ENCODE assay signal across 24 cellular contexts in the genomic region with DNA sequence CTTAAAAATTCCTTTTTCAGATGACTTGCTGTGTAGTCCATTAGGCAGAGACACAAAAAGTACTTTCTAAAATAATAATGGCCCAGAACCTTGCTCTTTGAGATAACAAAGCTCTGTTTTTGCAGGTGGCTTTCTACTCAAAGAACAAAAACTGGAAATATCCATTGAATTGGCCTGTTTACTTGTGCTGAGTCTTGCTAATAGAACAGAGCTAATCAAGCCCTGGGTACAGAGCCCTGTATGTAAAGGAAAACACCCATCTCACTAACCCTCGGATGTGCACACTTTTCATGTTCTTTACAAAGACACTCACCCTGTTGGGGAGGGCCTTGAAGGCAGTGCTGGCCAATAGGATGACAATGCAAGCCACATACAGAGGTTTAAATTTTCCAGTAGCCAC. TPM values are rescaled to one million over a fixed set of nuclear protein-coding genes. Genes with fewer than 3 reads are reported as not detected.
"Had no signal": no experiment of that assay in that cellular context is flagged by ENCODE, and none has a peak within 500 bp of the region (broad histone marks: within the 10 kb centered on the region; RNA-seq: fewer than 3 reads in every experiment).

No MANE protein-coding gene starts in this region.

- H3K36me3 ChIP-seq: colonic mucosa, esophagus muscularis mucosa, right lobe of liver, upper lobe of left lung, vagina had no signal

- H3K27ac ChIP-seq: colonic mucosa, esophagus muscularis mucosa, foreskin keratinocyte, right lobe of liver, skin epidermis, upper lobe of left lung, vagina had no signal

- H3K4me1 ChIP-seq: colonic mucosa, esophagus muscularis mucosa, foreskin keratinocyte, right lobe of liver, upper lobe of left lung had no signal

- H3K4me3 ChIP-seq: colonic mucosa, esophagus muscularis mucosa, right lobe of liver, skin epidermis, upper lobe of left lung, vagina had no signal

- H3K9me3 ChIP-seq: colonic mucosa, esophagus muscularis mucosa, right lobe of liver, upper lobe of left lung, vagina had no signal

- ATAC-seq: activated naive CD4-positive, alpha-beta T cell treated with anti-CD3 and anti-CD28 coated beads, Interleukin-2, amount 50 U/mL, for 72 hours; activated T-helper 17 cell treated with anti-CD3 and anti-CD28 coated beads, Interleukin-2, amount 50 U/mL, for 72 hours; effector memory CD8-positive, alpha-beta T cell; foreskin keratinocyte; right lobe of liver; stimulated activated memory B cell treated with anti-CD40 and anti-IgM and Interleukin-4, amounts not matched to agents 10 μg/mL and 1 μg/mL and 100 μg/mL, for 72 hours; stimulated activated naive CD8-positive, alpha-beta T cell treated with anti-CD3 and anti-CD28 coated beads, Interleukin-15, amount 100 ng/mL, for 72 hours had no signal

- H3K27me3 ChIP-seq: colonic mucosa, esophagus muscularis mucosa, foreskin keratinocyte, right lobe of liver, upper lobe of left lung, vagina had no signal

- DNase-seq: activated CD4-positive, alpha-beta memory T cell treated with anti-CD3 and anti-CD28 coated beads, Interleukin-2, amount 10 ng/mL, durations not matched to agents 7 days and 5 days; activated CD4-positive, alpha-beta T cell treated with anti-CD3 and anti-CD28 coated beads, Interleukin-2, amount 10 ng/mL, durations not matched to agents 24 days and 14 days; activated CD4-positive, CD25-positive, alpha-beta regulatory T cell treated with anti-CD3 and anti-CD28 coated beads, Interleukin-2, amount 50 U/mL, for 72 hours; activated CD8-positive, alpha-beta memory T cell treated with anti-CD3 and anti-CD28 coated beads, Interleukin-2, amount 50 U/mL, for 48 hours; activated T-cell treated with anti-CD3 and anti-CD28 coated beads, Interleukin-2, amount 50 U/mL, for 24 hours; cerebellar nuclear complex; colonic mucosa; effector memory CD8-positive, alpha-beta T cell; foreskin keratinocyte; mammary epithelial cell; posterior cingulate gyrus; right lobe of liver; stimulated activated CD4-positive, alpha-beta T cell treated with anti-CD3 and anti-CD28 coated beads, Interleukin-4, amount 100 ng/mL, for 4 hours; stimulated activated CD8-positive, alpha-beta memory T cell treated with anti-CD3 and anti-CD28 coated beads, Interleukin-4, amount 100 ng/mL, for 48 hours; stimulated activated naive CD8-positive, alpha-beta T cell treated with anti-CD3 and anti-CD28 coated beads, Interleukin-15, amount 100 ng/mL, for 72 hours; substantia nigra; T-helper 2 cell; upper lobe of left lung had no signal

RNA-seq across cellular contexts. Expression of a gene that starts 27.0 kb away (rescaled TPM):
- total RNA-seq: activated CD4-positive, alpha-beta memory T cell treated with anti-CD3 and anti-CD28 coated beads, Interleukin-2, amount 10 ng/mL, durations not matched to agents 7 days and 5 days; activated CD4-positive, alpha-beta T cell treated with anti-CD3 and anti-CD28 coated beads, Interleukin-2, amount 10 ng/mL, durations not matched to agents 24 days and 14 days; activated naive CD4-positive, alpha-beta T cell treated with anti-CD3 and anti-CD28 coated beads, Interleukin-2, amount 50 U/mL, for 72 hours; activated T-helper 17 cell treated with anti-CD3 and anti-CD28 coated beads, Interleukin-2, amount 50 U/mL, for 72 hours had no signal
